ENCODE assay signal across 11 cellular contexts in genomic region chr1:203274603-203275381, GRCh38. TPM values are rescaled to one million over a fixed set of nuclear protein-coding genes. Genes with fewer than 3 reads are reported as not detected.
DNase-seq lines count a peak whose midpoint lies in the region; ATAC-seq and TF ChIP-seq lines count a peak whose summit lies in the region.
"Had no signal": no experiment of that assay in that cellular context is flagged by ENCODE, and none has a peak within 500 bp of the region (broad histone marks: within the 10 kb centered on the region; RNA-seq: fewer than 3 reads in every experiment).

No MANE protein-coding gene starts in this region.

- H3K27me3 Mint-ChIP-seq in activated CD8-positive, alpha-beta memory T cell treated with anti-CD3 and anti-CD28 coated beads, Interleukin-2, amount 10 ng/mL, durations not matched to agents 7 days and 5 days = no peaks in the 10 kb centered on the region

- peak overlapping the region; percentile 73 to 90 (median 74) for H3K27ac ChIP-seq in thyroid gland

- CTCF ChIA-PET in activated CD8-positive, alpha-beta memory T cell treated with anti-CD3 and anti-CD28 coated beads, Interleukin-2, amount 10 ng/mL, durations not matched to agents 7 days and 5 days (lab: Charles Lee) = interaction anchor here (1.5 to 21.9 kb wide), 8 partner anchors 13 to 213 kb away, joined by 4 to 806 read pairs (median 36); partner anchors contain the start of gene BTG2

- intact Hi-C loops in thyroid gland (cut with DNase I) = loop anchor here (5.0 to 10.0 kb wide), 4 partner anchors 63 to 420 kb away; no protein-coding TSS in a partner anchor

- no peak for TF ChIP-seq CTCF in thyroid gland (IDR thresholded peaks at IDR 0.05)

- H3K9me3 ChIP-seq in thyroid gland = no peaks in the 10 kb centered on the region

- H3K4me1 ChIP-seq in thyroid gland = peaks cover 51 to 89% of the 10 kb centered on the region in 2 donors

- H3K36me3 Mint-ChIP-seq in activated CD8-positive, alpha-beta memory T cell treated with anti-CD3 and anti-CD28 coated beads, Interleukin-2, amount 10 ng/mL, durations not matched to agents 7 days and 5 days = no peaks in the 10 kb centered on the region

- TF ChIP-seq POLR2A in thyroid gland (IDR thresholded peaks at IDR 0.05) = peak in 1 of 2 donors; percentile 42

- ATAC-seq in activated CD8-positive, alpha-beta memory T cell treated with anti-CD3 and anti-CD28 coated beads, Interleukin-2, amount 10 ng/mL, durations not matched to agents 7 days and 5 days = no peak
- ATAC-seq in GM18511 (IDR thresholded peaks at IDR 0.05; ENCODE audit: unreplicated experiment) = no peak
- ATAC-seq in HG03432 (IDR thresholded peaks at IDR 0.05; ENCODE audit: unreplicated experiment) = no peak

- peaks cover 73% of the 10 kb centered on the region for H3K4me1 Mint-ChIP-seq in activated CD8-positive, alpha-beta memory T cell treated with anti-CD3 and anti-CD28 coated beads, Interleukin-2, amount 10 ng/mL, durations not matched to agents 7 days and 5 days

- no peak for DNase-seq in activated CD8-positive, alpha-beta memory T cell treated with anti-CD3 and anti-CD28 coated beads, Interleukin-2, amount 10 ng/mL, durations not matched to agents 7 days and 5 days
- DNase-seq in activated CD8-positive, alpha-beta memory T cell treated with anti-CD3 and anti-CD28 coated beads, Interleukin-2, amount 50 U/mL, for 48 hours = no peak
- DNase-seq in cerebellum (ENCODE audit: low spot score) (peak; percentile 84), midbrain (lab: John Stamatoyannopoulos, UW) (peak; percentile 86), thyroid gland (peak; percentile 71 to 73), glomerular visceral epithelial cell (ENCODE audit: extremely low spot score) (no peak)
- DNase-seq: NCI-H1694 treated with DMSO at 0.1 percent for 48 hours had no signal

- no peaks in the 10 kb centered on the region for H3K9me3 Mint-ChIP-seq in activated CD8-positive, alpha-beta memory T cell treated with anti-CD3 and anti-CD28 coated beads, Interleukin-2, amount 10 ng/mL, durations not matched to agents 7 days and 5 days (ENCODE audit: low read depth)

- H3K4me3 ChIP-seq in thyroid gland (replicated peaks in 1 of 3) = no peak overlapping the region

- H3K27me3 ChIP-seq in thyroid gland = no peaks in the 10 kb centered on the region

- 50 to 57% methylated on average over 12 of the region's 12 CpGs for WGBS in thyroid gland, 2 donors

- H3K36me3 ChIP-seq in thyroid gland = no peaks in the 10 kb centered on the region

- peak overlapping the region; percentile 68 for H3K27ac Mint-ChIP-seq in activated CD8-positive, alpha-beta memory T cell treated with anti-CD3 and anti-CD28 coated beads, Interleukin-2, amount 10 ng/mL, durations not matched to agents 7 days and 5 days

- no peak overlapping the region for H3K4me3 Mint-ChIP-seq in activated CD8-positive, alpha-beta memory T cell treated with anti-CD3 and anti-CD28 coated beads, Interleukin-2, amount 10 ng/mL, durations not matched to agents 7 days and 5 days

RNA-seq across cellular contexts. Expression of gene BTG2, which starts 30.5 kb away (rescaled TPM):
- 100 to 1,000 TPM in 1 of 2 experiments, 10 to 100 TPM in 1; 72.2 to 142 TPM for total RNA-seq in activated CD8-positive, alpha-beta memory T cell treated with anti-CD3 and anti-CD28 coated beads, Interleukin-2, amount 10 ng/mL, durations not matched to agents 7 days and 5 days
- total RNA-seq in cerebellum = 17.4 TPM
- 10 to 100 TPM; 41.9 to 82.1 (median 51.9) TPM for total RNA-seq in thyroid gland

RNA-seq across cellular contexts. Expression of gene CHIT1, which starts 45.3 kb away (rescaled TPM):
- under 1 TPM; 0.41 to 0.94 TPM for total RNA-seq in activated CD8-positive, alpha-beta memory T cell treated with anti-CD3 and anti-CD28 coated beads, Interleukin-2, amount 10 ng/mL, durations not matched to agents 7 days and 5 days
- total RNA-seq in cerebellum (1.5 TPM), thyroid gland (1 to 10 TPM in 2 of 4 donors, under 1 TPM in 1, not detected in 1; 0.45 to 9.0 (median 1.2) TPM)
- total RNA-seq: H4, lung microvascular endothelial cell had no signal

Comparison
In these comparisons a context has a peak if more than half of its experiments do, and no peak if none do; other contexts are left out.
1. DNase-seq: peak in cerebellum (single experiment), midbrain (single experiment) and thyroid gland (2 of 2); none in activated CD8-positive, alpha-beta memory T cell treated with anti-CD3 and anti-CD28 coated beads, Interleukin-2, amount 10 ng/mL, durations not matched to agents 7 days and 5 days (single experiment), activated CD8-positive, alpha-beta memory T cell treated with anti-CD3 and anti-CD28 coated beads, Interleukin-2, amount 50 U/mL, for 48 hours (single experiment) and glomerular visceral epithelial cell (single experiment).